1 cellular context compared by ENCODE assay signal in the genomic region with DNA sequence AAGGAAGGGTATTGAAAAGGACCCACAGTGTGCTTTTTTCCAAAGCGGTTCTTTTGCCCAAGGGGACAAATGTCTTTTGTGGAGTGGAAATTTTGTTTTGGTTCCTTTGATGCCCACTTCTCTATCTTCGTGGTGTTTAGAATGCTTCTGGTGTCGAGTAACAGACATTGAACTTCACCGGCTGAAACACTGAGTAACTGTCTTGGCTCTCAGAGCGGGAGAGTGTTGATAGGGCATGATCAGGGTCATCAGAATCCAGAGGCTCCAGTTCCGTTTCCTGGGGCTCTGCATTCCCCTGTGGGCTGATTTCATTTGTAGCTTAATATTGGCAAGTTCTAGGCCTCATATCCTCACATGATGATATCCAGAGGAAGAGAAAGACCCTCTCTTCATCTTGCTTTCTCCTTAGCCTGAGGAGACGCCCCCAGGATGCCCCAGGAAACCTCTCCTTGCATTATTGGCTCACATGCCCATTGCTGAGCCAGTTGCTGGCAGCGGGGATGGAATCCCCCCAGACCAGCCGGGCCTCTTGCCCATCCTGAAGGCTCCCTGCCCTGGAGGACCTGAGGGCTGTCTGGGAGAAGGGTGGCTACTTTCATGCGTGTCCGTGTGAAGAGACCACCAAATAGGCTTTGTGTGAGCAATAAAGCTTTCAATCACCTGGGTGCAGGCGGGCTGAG.
TF ChIP-seq lines count a peak whose summit lies in the region.

No MANE protein-coding gene starts in this region.

TF ChIP-seq in H1, 55 proteins besides CTCF, POLR2A, EP300 and RAD21:
- no peak for TF ChIP-seq SP4 (IDR thresholded peaks at IDR 0.05; ENCODE audit: low read length)
- TF ChIP-seq RNF2 (IDR thresholded peaks at IDR 0.05; ENCODE audit: borderline replicate concordance, low read depth, low read length, missing control alignments, poor library complexity, severe bottlenecking), result no peak
- TF ChIP-seq, protein P1, sequence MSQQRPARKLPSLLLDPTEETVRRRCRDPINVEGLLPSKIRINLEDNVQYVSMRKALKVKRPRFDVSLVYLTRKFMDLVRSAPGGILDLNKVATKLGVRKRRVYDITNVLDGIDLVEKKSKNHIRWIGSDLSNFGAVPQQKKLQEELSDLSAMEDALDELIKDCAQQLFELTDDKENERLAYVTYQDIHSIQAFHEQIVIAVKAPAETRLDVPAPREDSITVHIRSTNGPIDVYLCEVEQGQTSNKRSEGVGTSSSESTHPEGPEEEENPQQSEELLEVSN (IDR thresholded peaks at IDR 0.05), result no peak
- no peak for TF ChIP-seq JUND (IDR thresholded peaks at IDR 0.05; ENCODE audit: low read length)
- TF ChIP-seq PHF8 (conservative IDR thresholded peaks at IDR 0.05; ENCODE audit: low read depth, low read length), result no peak
- TF ChIP-seq CEBPB (IDR thresholded peaks at IDR 0.05; ENCODE audit: low read depth, low read length), result no peak
- TF ChIP-seq SIX5 (IDR thresholded peaks at IDR 0.05; ENCODE audit: low read depth, low read length), result no peak
- TF ChIP-seq CHD7 (IDR thresholded peaks at IDR 0.05; ENCODE audit: insufficient replicate concordance, low read length), result no peak
- no peak for TF ChIP-seq MAX (IDR thresholded peaks at IDR 0.05)
- no peak for TF ChIP-seq SP1 (IDR thresholded peaks at IDR 0.05; ENCODE audit: low read depth, low read length)
- TF ChIP-seq CHD1 (IDR thresholded peaks at IDR 0.05; ENCODE audit: low read depth, low read length), result no peak
- no peak for TF ChIP-seq SP2 (IDR thresholded peaks at IDR 0.05; ENCODE audit: low read length)
- TF ChIP-seq, protein P2, sequence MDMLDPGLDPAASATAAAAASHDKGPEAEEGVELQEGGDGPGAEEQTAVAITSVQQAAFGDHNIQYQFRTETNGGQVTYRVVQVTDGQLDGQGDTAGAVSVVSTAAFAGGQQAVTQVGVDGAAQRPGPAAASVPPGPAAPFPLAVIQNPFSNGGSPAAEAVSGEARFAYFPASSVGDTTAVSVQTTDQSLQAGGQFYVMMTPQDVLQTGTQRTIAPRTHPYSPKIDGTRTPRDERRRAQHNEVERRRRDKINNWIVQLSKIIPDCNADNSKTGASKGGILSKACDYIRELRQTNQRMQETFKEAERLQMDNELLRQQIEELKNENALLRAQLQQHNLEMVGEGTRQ (IDR thresholded peaks at IDR 0.05; ENCODE audit: low read length), result no peak
TF ChIP-seq in H1: peak in this region for 0.
